Comparison of ENCODE assay signal across 1 cellular context in genomic region chr12:19227190-19227879, GRCh38.
TF ChIP-seq lines count a peak whose summit lies in the region.

No MANE protein-coding gene starts in this region.

TF ChIP-seq in HepG2, 621 proteins besides CTCF, POLR2A, EP300 and RAD21 (continued from another document):
- no peak for TF ChIP-seq GLI4 (CRISPR knock-in tag; IDR thresholded peaks at IDR 0.05; ENCODE audit: borderline replicate concordance)
- TF ChIP-seq TEAD3 (CRISPR knock-in tag; optimal IDR thresholded peaks at IDR 0.05; ENCODE audit: borderline replicate concordance) = peak; percentile 12
- TF ChIP-seq, protein P1, sequence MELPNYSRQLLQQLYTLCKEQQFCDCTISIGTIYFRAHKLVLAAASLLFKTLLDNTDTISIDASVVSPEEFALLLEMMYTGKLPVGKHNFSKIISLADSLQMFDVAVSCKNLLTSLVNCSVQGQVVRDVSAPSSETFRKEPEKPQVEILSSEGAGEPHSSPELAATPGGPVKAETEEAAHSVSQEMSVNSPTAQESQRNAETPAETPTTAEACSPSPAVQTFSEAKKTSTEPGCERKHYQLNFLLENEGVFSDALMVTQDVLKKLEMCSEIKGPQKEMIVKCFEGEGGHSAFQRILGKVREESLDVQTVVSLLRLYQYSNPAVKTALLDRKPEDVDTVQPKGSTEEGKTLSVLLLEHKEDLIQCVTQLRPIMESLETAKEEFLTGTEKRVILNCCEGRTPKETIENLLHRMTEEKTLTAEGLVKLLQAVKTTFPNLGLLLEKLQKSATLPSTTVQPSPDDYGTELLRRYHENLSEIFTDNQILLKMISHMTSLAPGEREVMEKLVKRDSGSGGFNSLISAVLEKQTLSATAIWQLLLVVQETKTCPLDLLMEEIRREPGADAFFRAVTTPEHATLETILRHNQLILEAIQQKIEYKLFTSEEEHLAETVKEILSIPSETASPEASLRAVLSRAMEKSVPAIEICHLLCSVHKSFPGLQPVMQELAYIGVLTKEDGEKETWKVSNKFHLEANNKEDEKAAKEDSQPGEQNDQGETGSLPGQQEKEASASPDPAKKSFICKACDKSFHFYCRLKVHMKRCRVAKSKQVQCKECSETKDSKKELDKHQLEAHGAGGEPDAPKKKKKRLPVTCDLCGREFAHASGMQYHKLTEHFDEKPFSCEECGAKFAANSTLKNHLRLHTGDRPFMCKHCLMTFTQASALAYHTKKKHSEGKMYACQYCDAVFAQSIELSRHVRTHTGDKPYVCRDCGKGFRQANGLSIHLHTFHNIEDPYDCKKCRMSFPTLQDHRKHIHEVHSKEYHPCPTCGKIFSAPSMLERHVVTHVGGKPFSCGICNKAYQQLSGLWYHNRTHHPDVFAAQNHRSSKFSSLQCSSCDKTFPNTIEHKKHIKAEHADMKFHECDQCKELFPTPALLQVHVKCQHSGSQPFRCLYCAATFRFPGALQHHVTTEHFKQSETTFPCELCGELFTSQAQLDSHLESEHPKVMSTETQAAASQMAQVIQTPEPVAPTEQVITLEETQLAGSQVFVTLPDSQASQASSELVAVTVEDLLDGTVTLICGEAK (IDR thresholded peaks at IDR 0.05) = peak; percentile 48
- TF ChIP-seq, protein P1 (CRISPR knock-in tag; IDR thresholded peaks at IDR 0.05) = peak; percentile 84; the same call in 1 of the 2 replicates
TF ChIP-seq in HepG2: peak in this region for 2.
